8 cellular contexts compared by ENCODE assay signal in the genomic region with DNA sequence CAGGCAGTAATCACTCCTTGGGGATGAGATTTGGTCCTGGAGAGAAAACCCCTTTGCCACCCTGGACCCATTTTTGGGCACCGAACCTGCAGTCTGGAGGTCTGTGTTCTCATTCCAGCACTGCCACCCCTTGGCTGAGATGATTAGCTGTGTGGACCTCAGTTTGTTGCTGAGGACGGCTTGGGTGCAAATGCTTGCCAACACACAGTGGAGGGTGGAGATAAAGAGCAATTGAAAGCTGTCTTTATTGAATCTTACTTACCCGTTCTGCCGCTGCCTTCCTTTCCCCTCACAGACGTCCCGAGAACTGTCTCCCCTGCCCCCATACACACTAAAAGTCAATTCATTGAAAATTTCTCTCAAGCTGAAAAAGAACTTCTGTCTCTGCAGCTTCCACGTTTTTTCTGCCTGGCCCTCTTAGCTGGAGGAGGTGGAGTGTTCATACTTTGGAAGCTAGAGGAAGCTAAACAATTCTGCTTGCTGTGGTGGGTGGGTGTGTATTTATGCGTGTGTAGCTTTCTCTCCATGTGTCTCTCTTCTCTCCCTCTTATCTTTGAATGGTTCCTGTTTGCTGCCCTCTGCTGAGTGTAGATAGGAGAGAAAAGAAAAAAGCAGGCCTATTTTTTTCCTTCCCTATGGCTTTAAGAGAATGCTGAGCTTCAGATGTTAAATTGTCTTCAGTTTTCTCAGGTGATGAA. TPM values are rescaled to one million over a fixed set of nuclear protein-coding genes. Genes with fewer than 3 reads are reported as not detected.
DNase-seq lines count a peak whose midpoint lies in the region; ATAC-seq, FAIRE-seq and TF ChIP-seq lines count a peak whose summit lies in the region.

No MANE protein-coding gene starts in this region.

- H3K9me2 ChIP-seq in PC-3 (replicated peaks; ENCODE audit: low read length) = no peaks in the 10 kb centered on the region

- peaks cover under 1% of the 10 kb centered on the region; the same call in 1 of the 2 replicates for H4K20me1 ChIP-seq in PC-3 (ENCODE audit: low read length)

- peak overlapping the region; percentile 73 for H3K4me2 ChIP-seq in PC-3 (ENCODE audit: low read length)

- DNase-seq in AG04450 (ENCODE audit: low read depth, low spot score) = peak; percentile 51
- no peak for DNase-seq in GM06990 (ENCODE audit: extremely low read depth, insufficient read length)
- DNase-seq in PC-3 = no peak
- DNase-seq in epithelial cell of esophagus (ENCODE audit: low read depth) = no peak
- no peak for DNase-seq in pancreas
- DNase-seq in ovary = no peak
- no peak for DNase-seq in OCI-M2 (lab: John Stamatoyannopoulos, UW; ENCODE audit: unreplicated experiment)
- no peak for DNase-seq in NCI-H1930 (lab: John Stamatoyannopoulos, UW)

- H3K36me3 ChIP-seq in GM06990 (ENCODE audit: control insufficient read depth, insufficient read depth, low read length) (peaks cover 16% of the 10 kb centered on the region), PC-3 (ENCODE audit: low read depth, low read length) (peaks cover 15% of the 10 kb centered on the region; the same call in 1 of the 2 replicates), pancreas (no peaks in the 10 kb centered on the region), ovary (no peaks in the 10 kb centered on the region)

- no peak for FAIRE-seq in pancreas (lab: Jason Lieb, UNC)

- H3K27me3 ChIP-seq in AG04450 (ENCODE audit: control insufficient read depth, insufficient read depth, low read length) (no peaks in the 10 kb centered on the region), GM06990 (replicated peaks; ENCODE audit: control insufficient read depth, insufficient read depth, low read length) (no peaks in the 10 kb centered on the region), PC-3 (ENCODE audit: low read length) (no peaks in the 10 kb centered on the region), pancreas (no peaks in the 10 kb centered on the region), ovary (no peaks in the 10 kb centered on the region)

- no TSS peak for BruUV-seq in PC-3 (replicated peaks; lab: Mats Ljungman, UMichigan)

- H2AFZ ChIP-seq in PC-3 (ENCODE audit: low read length) = no peak overlapping the region

- POLR2A ChIA-PET in AG04450 (lab: Yijun Ruan, JAX) = interaction anchor here (0.6 to 1.2 kb wide), 3 partner anchors 19 to 133 kb away, joined by 4 to 5 read pairs (median 5); no protein-coding TSS in a partner anchor
- POLR2A ChIA-PET in PC-3 (lab: Charles Lee; ENCODE audit: unreplicated experiment) = no interaction called here

- H3K4me3 ChIP-seq in AG04450 (ENCODE audit: low read depth, low read length) (no peak overlapping the region), GM06990 (replicated peaks; ENCODE audit: low read depth, low read length) (no peak overlapping the region), PC-3 (ENCODE audit: low read length) (peak overlapping the region; percentile 47; the same call in 1 of the 2 replicates), epithelial cell of esophagus (ENCODE audit: low read length) (no peak overlapping the region), pancreas (no peak overlapping the region), ovary (no peak overlapping the region)

- intact Hi-C loops in PC-3 (cut with micrococcal nuclease) (no loop called here), pancreas (cut with DNase I) (loop anchor here in 2 of 3 donors (10.0 kb wide), 1 partner anchor 208 kb away; no protein-coding TSS in a partner anchor), ovary (cut with DNase I) (loop anchor here (5.0 to 10.0 kb wide), 6 partner anchors 78 to 545 kb away; no protein-coding TSS in a partner anchor)

- peaks cover 75% of the 10 kb centered on the region for H3K4me1 ChIP-seq in PC-3 (ENCODE audit: insufficient read depth, low read length)
- H3K4me1 ChIP-seq in pancreas = peaks cover 0 to 9% (median 0%) of the 10 kb centered on the region in 3 donors
- peaks cover 16% of the 10 kb centered on the region for H3K4me1 ChIP-seq in ovary (ENCODE audit: insufficient read depth)

- WGBS in pancreas, 2 donors = 14 to 25% methylated on average over 8 of the region's 8 CpGs
- 5 to 20% (median 6%) methylated on average over 8 of the region's 8 CpGs for whole genome bisulfite sequencing in ovary, 3 donors

- CTCF ChIA-PET in AG04450 (lab: Charles Lee) (interaction anchor here (0.5 to 3.9 kb wide), 46 partner anchors 8 to 1667 kb away, joined by 3 to 57 read pairs (median 5); a partner anchor contains a TSS), PC-3 (lab: Charles Lee) (interaction anchor here (0.6 to 1.9 kb wide), 3 partner anchors 18 to 208 kb away, joined by 4 to 9 read pairs (median 5); no protein-coding TSS in a partner anchor)

- H3K9me3 ChIP-seq in AG04450 (ENCODE audit: control insufficient read depth, insufficient read depth, low read length) (no peaks in the 10 kb centered on the region), PC-3 (ENCODE audit: low read length) (no peaks in the 10 kb centered on the region), pancreas (no peaks in the 10 kb centered on the region), ovary (no peaks in the 10 kb centered on the region)

- TF ChIP-seq POLR2A in ovary (IDR thresholded peaks at IDR 0.05) = no peak

- TF ChIP-seq EP300 in ovary (IDR thresholded peaks at IDR 0.05) = no peak

- peak; percentile 7; the same call in 1 of the 2 replicates for ATAC-seq in PC-3
- ATAC-seq in pancreas = peak; percentile 64 to 86 (median 72)

- peaks cover 5% of the 10 kb centered on the region for H3F3A ChIP-seq in PC-3 (ENCODE audit: low read length, unreplicated experiment)

- H3K9ac ChIP-seq in PC-3 (ENCODE audit: low read length) = peak overlapping the region; percentile 39; the same call in 1 of the 2 replicates

- peaks cover 78% of the 10 kb centered on the region for H3K79me2 ChIP-seq in PC-3 (ENCODE audit: low read length)

- peak; percentile 61 for TF ChIP-seq CTCF in AG04450 (IDR thresholded peaks at IDR 0.05; ENCODE audit: low read depth, low read length)
- peak; percentile 14 for TF ChIP-seq CTCF in GM06990 (IDR thresholded peaks at IDR 0.05; ENCODE audit: insufficient read depth, low read length, poor library complexity, severe bottlenecking)
- peak; percentile 44 for TF ChIP-seq CTCF in PC-3 (conservative IDR thresholded peaks at IDR 0.05; ENCODE audit: low read depth, low read length)
- TF ChIP-seq CTCF in epithelial cell of esophagus (IDR thresholded peaks at IDR 0.05; ENCODE audit: insufficient read depth, low read depth, low read length, missing control alignments) = peak; percentile 41
- TF ChIP-seq CTCF in pancreas (IDR thresholded peaks at IDR 0.05) = peak in 1 of 4 donors; percentile 6
- TF ChIP-seq CTCF in ovary (IDR thresholded peaks at IDR 0.05) = peak in 1 of 3 donors; percentile 17

- peak overlapping the region; percentile 21 for H3K27ac ChIP-seq in AG04450 (ENCODE audit: low read depth, low read length)
- H3K27ac ChIP-seq in PC-3 (ENCODE audit: low read length) = peak overlapping the region; percentile 99
- H3K27ac ChIP-seq in pancreas = no peak overlapping the region
- peak overlapping the region in 1 of 2 donors; percentile 4 for H3K27ac ChIP-seq in ovary

RNA-seq across cellular contexts. Expression of a gene that starts 6.6 kb away (rescaled TPM):
- 93.1 and 109 TPM in 2 replicates for polyA plus RNA-seq in AG04450 (2011; rRNA removed)
- polyA minus RNA-seq in AG04450 (2011; rRNA and poly(A)+ RNA removed) = 158 and 224 TPM in 2 replicates
- 44.9 and 46.2 TPM in 2 replicates for total RNA-seq in PC-3 (2014; rRNA removed)
- total RNA-seq in pancreas = 10 to 100 TPM in 5 of 6 donors, 1 to 10 TPM in 1; 9.0 to 23.1 (median 17.2) TPM
- 1 to 10 TPM; 4.4 to 5.0 TPM for polyA plus RNA-seq in pancreas
- 100 to 1,000 TPM in 3 of 7 donors, 10 to 100 TPM in 4; 37.2 to 119 (median 88.7) TPM for total RNA-seq in ovary
- 100 to 1,000 TPM in 1 of 2 donors, 10 to 100 TPM in 1; 34.5 to 206 TPM for polyA plus RNA-seq in ovary

Comparison
In these comparisons a context has a peak if more than half of its experiments do, and no peak if none do; other contexts are left out.
1. H3K27ac ChIP-seq: peak in AG04450 (single experiment) and PC-3 (single experiment); none in pancreas (0 of 4).